ENCODE assay signal across 8 cellular contexts in genomic region chr5:8184455-8185063, GRCh38.
A peak's percentile ranks its signal among the peaks of the same experiment; 100 is the strongest.
DNase-seq lines count a peak whose midpoint lies in the region; ATAC-seq, FAIRE-seq and TF ChIP-seq lines count a peak whose summit lies in the region.

No MANE protein-coding gene starts in this region.

- H3K36me3 ChIP-seq in RWPE2 (ENCODE audit: low read depth) = no peaks in the 10 kb centered on the region
- no peaks in the 10 kb centered on the region for H3K36me3 ChIP-seq in endothelial cell of umbilical vein (ENCODE audit: control insufficient read depth in 2 of 2, extremely low read depth in 1 of 2, insufficient read depth in 2 of 2, low read length in 2 of 2)
- no peaks in the 10 kb centered on the region for H3K36me3 ChIP-seq in pancreas

- TF ChIP-seq CTCF in RWPE2 (IDR thresholded peaks at IDR 0.05; ENCODE audit: poor library complexity, severe bottlenecking) = peak; percentile 87
- peak; percentile 47 to 49 for TF ChIP-seq CTCF in endothelial cell of umbilical vein (IDR thresholded peaks at IDR 0.05; ENCODE audit: extremely low read depth in 1 of 2, insufficient read depth in 1 of 2, low read depth in 1 of 2, low read length in 2 of 2)
- TF ChIP-seq CTCF in pancreas (IDR thresholded peaks at IDR 0.05) = peak; percentile 50 to 72 (median 66)

- no peaks in the 10 kb centered on the region for H3K4me1 ChIP-seq in RWPE2 (ENCODE audit: insufficient read depth, poor library complexity, severe bottlenecking)
- no peaks in the 10 kb centered on the region for H3K4me1 ChIP-seq in endothelial cell of umbilical vein (ENCODE audit: control insufficient read depth, extremely low read depth, insufficient read depth, low read length)
- no peaks in the 10 kb centered on the region for H3K4me1 ChIP-seq in pancreas

- BruUV-seq in endothelial cell of umbilical vein (replicated peaks; lab: Mats Ljungman, UMichigan) = no TSS peak

- FAIRE-seq in endothelial cell of umbilical vein (lab: Jason Lieb, UNC) = no peak
- no peak for FAIRE-seq in pancreas (lab: Jason Lieb, UNC)

- H3K9ac ChIP-seq in endothelial cell of umbilical vein (replicated peaks; ENCODE audit: extremely low read depth, insufficient read depth, low read length) = no peak overlapping the region

- H3K79me2 ChIP-seq in endothelial cell of umbilical vein (ENCODE audit: control insufficient read depth, insufficient read depth, low read length) = no peaks in the 10 kb centered on the region

- DNase-seq in NCI-H345 (lab: John Stamatoyannopoulos, UW) (peak; percentile 28), NCI-H345 treated with DMSO at 0.1 percent for 48 hours (lab: John Stamatoyannopoulos, UW; ENCODE audit: unreplicated experiment) (no peak), RWPE2 (ENCODE audit: low spot score) (no peak), endothelial cell of umbilical vein (ENCODE audit: low read depth, low spot score) (no peak), pancreas (peak; percentile 52 to 86 (median 70)), NCI-H446 treated with DMSO at 0.1 percent for 48 hours (lab: John Stamatoyannopoulos, UW) (no peak)

- intact Hi-C loops in endothelial cell of umbilical vein (cut with micrococcal nuclease) (no loop called here), pancreas (cut with DNase I) (no loop called here)

- no peak for TF ChIP-seq POLR2A in endothelial cell of umbilical vein (IDR thresholded peaks at IDR 0.05; ENCODE audit: low read depth, low read length)

- CTCF ChIA-PET in endothelial cell of umbilical vein (lab: Charles Lee) = no interaction called here

- dilution Hi-C loops in endothelial cell of umbilical vein (cut with MboI; ENCODE audit: extremely low pct_ligation_motif_present, low sequenced_read_pairs) = no loop called here

- H3K27ac ChIP-seq in RWPE2 (ENCODE audit: poor library complexity, severe bottlenecking) = no peak overlapping the region
- H3K27ac ChIP-seq in endothelial cell of umbilical vein (ENCODE audit: insufficient read depth, low read depth, low read length) = no peak overlapping the region
- no peak overlapping the region for H3K27ac ChIP-seq in pancreas

- no peaks in the 10 kb centered on the region for H4K20me1 ChIP-seq in endothelial cell of umbilical vein (replicated peaks; ENCODE audit: control insufficient read depth, extremely low read depth, insufficient read depth, low read length)

- peak; percentile 96 for ATAC-seq in GM21360 (IDR thresholded peaks at IDR 0.05; ENCODE audit: unreplicated experiment)
- ATAC-seq in HG03520 (IDR thresholded peaks at IDR 0.05; ENCODE audit: unreplicated experiment) = peak; percentile 84
- peak; percentile 53; the same call in 2 of the 3 replicates for ATAC-seq in RWPE2 (ENCODE audit: low read depth)
- ATAC-seq in pancreas = peak; percentile 76 to 95 (median 91)

- H3K9me1 ChIP-seq in endothelial cell of umbilical vein (replicated peaks; ENCODE audit: control insufficient read depth, extremely low read depth, insufficient read depth, low read length) = no peaks in the 10 kb centered on the region

- 24 to 36% methylated on average over 5 of the region's 5 CpGs for WGBS in pancreas, 2 donors

- H3K27me3 ChIP-seq in RWPE2 (ENCODE audit: insufficient read depth, poor library complexity, severe bottlenecking) (peaks cover 8% of the 10 kb centered on the region), endothelial cell of umbilical vein (ENCODE audit: control insufficient read depth in 2 of 2, insufficient read depth in 2 of 2, low read length in 2 of 2) (no peaks in the 10 kb centered on the region), pancreas (no peaks in the 10 kb centered on the region)

- no peak overlapping the region for H3K4me2 ChIP-seq in endothelial cell of umbilical vein (ENCODE audit: insufficient read depth, low read length)

- POLR2A ChIA-PET in endothelial cell of umbilical vein (lab: Charles Lee) = no interaction called here

- no peak overlapping the region for H2AFZ ChIP-seq in endothelial cell of umbilical vein (ENCODE audit: low read depth, low read length)

- no peak overlapping the region for H3K4me3 ChIP-seq in RWPE2 (ENCODE audit: severe bottlenecking)
- H3K4me3 ChIP-seq in endothelial cell of umbilical vein (replicated peaks in 1 of 3; ENCODE audit: insufficient read depth in 1 of 3, low read depth in 1 of 3, low read length in 3 of 3) = no peak overlapping the region
- no peak overlapping the region for H3K4me3 ChIP-seq in pancreas

- H3K9me3 ChIP-seq in RWPE2 (ENCODE audit: severe bottlenecking) = no peaks in the 10 kb centered on the region
- peaks cover 2% of the 10 kb centered on the region for H3K9me3 ChIP-seq in endothelial cell of umbilical vein (replicated peaks; ENCODE audit: control insufficient read depth, insufficient read depth, low read length)
- no peaks in the 10 kb centered on the region for H3K9me3 ChIP-seq in pancreas

TF ChIP-seq in endothelial cell of umbilical vein, 7 proteins besides CTCF, POLR2A, EP300 and RAD21:
- TF ChIP-seq GATA2 (IDR thresholded peaks at IDR 0.05; ENCODE audit: insufficient read depth, insufficient read length, low read depth, low read length) (no peak), EZH2 (IDR thresholded peaks at IDR 0.05; ENCODE audit: borderline replicate concordance, low read depth, low read length, severe bottlenecking) (no peak)

Comparison
In these comparisons a context has a peak if more than half of its experiments do, and no peak if none do; other contexts are left out.
1. DNase-seq: peak in NCI-H345 (single experiment) and pancreas (6 of 6); none in NCI-H345 treated with DMSO at 0.1 percent for 48 hours (single experiment), RWPE2 (single experiment), endothelial cell of umbilical vein (single experiment) and NCI-H446 treated with DMSO at 0.1 percent for 48 hours (single experiment).
2. Peak in every context shown above with its lines, with median percentiles within 50 percentile points of each other: ATAC-seq and CTCF ChIP-seq.